In the genomic region with DNA sequence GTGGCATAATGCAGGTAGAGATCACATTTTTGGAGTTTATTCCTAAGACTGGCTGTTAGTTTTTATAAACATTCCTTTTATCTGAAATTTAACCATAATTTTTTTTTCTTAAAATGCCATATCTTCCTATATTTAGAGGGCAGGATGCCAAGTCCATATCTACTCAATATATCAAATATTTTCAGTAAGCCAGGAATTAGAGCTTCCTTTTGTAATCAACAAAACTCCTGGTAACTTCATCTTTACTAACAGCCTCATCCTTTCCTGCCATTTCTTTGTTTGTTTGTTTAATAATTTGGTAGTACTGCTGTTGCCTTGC, we compare ENCODE assay signal across 15 cellular contexts.
DNase-seq lines count a peak whose midpoint lies in the region; ATAC-seq, FAIRE-seq and TF ChIP-seq lines count a peak whose summit lies in the region.
"Had no signal": no experiment of that assay in that cellular context is flagged by ENCODE, and none has a peak within 500 bp of the region (broad histone marks: within the 10 kb centered on the region; RNA-seq: fewer than 3 reads in every experiment).

No MANE protein-coding gene starts in this region.

- H3K27ac Mint-ChIP-seq in activated naive CD4-positive, alpha-beta T cell treated with anti-CD3 and anti-CD28 coated beads, Interleukin-2, amount 50 U/mL, for 24 hours, result peak overlapping the region; percentile 52
- H3K27ac Mint-ChIP-seq in neural progenitor cell, result no peak overlapping the region
- H3K27ac Mint-ChIP-seq: CD4-positive, alpha-beta T cell; HFFc6 had no signal

- H3K4me2 ChIP-seq in HepG2 (ENCODE audit: low read depth, low read length) (peak overlapping the region; percentile 79), neural progenitor cell (peak overlapping the region; percentile 28)

- peaks cover 20% of the 10 kb centered on the region for H3K4me1 Mint-ChIP-seq in activated naive CD4-positive, alpha-beta T cell treated with anti-CD3 and anti-CD28 coated beads, Interleukin-2, amount 50 U/mL, for 24 hours
- H3K4me1 Mint-ChIP-seq in neural progenitor cell, result peaks cover 53% of the 10 kb centered on the region

- no peaks in the 10 kb centered on the region for H3K27me3 Mint-ChIP-seq in activated naive CD4-positive, alpha-beta T cell treated with anti-CD3 and anti-CD28 coated beads, Interleukin-2, amount 50 U/mL, for 24 hours
- H3K27me3 Mint-ChIP-seq in neural progenitor cell (ENCODE audit: insufficient read depth, low read depth), result peaks cover 16% of the 10 kb centered on the region
- H3K27me3 Mint-ChIP-seq: CD4-positive, alpha-beta T cell had no signal

- intact Hi-C loops in HepG2 (cut with micrococcal nuclease; ENCODE audit: unreplicated experiment) (loop anchor here (1.0 to 10.0 kb wide), 5 partner anchors 44 to 727 kb away; no protein-coding TSS in a partner anchor), Right ventricle myocardium superior (cut with DNase I) (no loop called here)

- BruUV-seq in HepG2 (replicated peaks; lab: Mats Ljungman, UMichigan), result no TSS peak

- H3K9me3 Mint-ChIP-seq in activated naive CD4-positive, alpha-beta T cell treated with anti-CD3 and anti-CD28 coated beads, Interleukin-2, amount 50 U/mL, for 24 hours, result no peaks in the 10 kb centered on the region
- H3K9me3 Mint-ChIP-seq in neural progenitor cell, result peaks cover 2% of the 10 kb centered on the region
- H3K9me3 Mint-ChIP-seq: CD4-positive, alpha-beta T cell had no signal

- TF ChIP-seq POLR2A in HepG2 (IDR thresholded peaks at IDR 0.05; ENCODE audit: insufficient read depth in 1 of 2, low read depth in 2 of 2, low read length in 2 of 2), result no peak

- POLR2A ChIA-PET in HepG2 (lab: Yijun Ruan, JAX), result interaction anchor here (0.8 to 1.9 kb wide), 13 partner anchors 9 to 1185 kb away, joined by 3 to 13 read pairs (median 3); no protein-coding TSS in a partner anchor

- H3K79me2 ChIP-seq in HepG2 (ENCODE audit: insufficient read depth, low read length) (no peaks in the 10 kb centered on the region), neural progenitor cell (ENCODE audit: low read depth) (no peaks in the 10 kb centered on the region)

- H3F3A ChIP-seq in neural progenitor cell (ENCODE audit: low read depth), result no peaks in the 10 kb centered on the region

- H3K9ac ChIP-seq in HepG2 (ENCODE audit: insufficient read depth, low read depth, low read length) (peak overlapping the region; percentile 78), neural progenitor cell (no peak overlapping the region)

- TF ChIP-seq RAD21 in HepG2 (CRISPR knock-in tag; IDR thresholded peaks at IDR 0.05), result no peak

- H3K36me3 Mint-ChIP-seq in activated naive CD4-positive, alpha-beta T cell treated with anti-CD3 and anti-CD28 coated beads, Interleukin-2, amount 50 U/mL, for 24 hours, result no peaks in the 10 kb centered on the region
- H3K36me3 Mint-ChIP-seq in neural progenitor cell, result no peaks in the 10 kb centered on the region

- H3K27ac ChIP-seq in HepG2 (ENCODE audit: extremely low read length, insufficient read depth, low read length) (peak overlapping the region; percentile 99), neural progenitor cell (no peak overlapping the region)

- H3K9me3 ChIP-seq in HepG2 (ENCODE audit: low read length) (no peaks in the 10 kb centered on the region), neural progenitor cell (ENCODE audit: low read depth) (no peaks in the 10 kb centered on the region)

- in situ Hi-C loops in HepG2 (cut with HindIII; ENCODE audit: extremely low pct_ligation_motif_present, low pct_unique_long_range_greater_than_20kb), result loop anchor here (10.0 kb wide), 1 partner anchor 507 kb away; a partner anchor contains a TSS

- TF ChIP-seq EP300 in HepG2 (IDR thresholded peaks at IDR 0.05; ENCODE audit: low read depth in 2 of 2, low read length in 2 of 2), result no peak
- TF ChIP-seq EP300 in HepG2 (CRISPR knock-in tag; IDR thresholded peaks at IDR 0.05; ENCODE audit: borderline replicate concordance), result no peak

- no peak for TF ChIP-seq CTCF in HepG2 (CRISPR knock-in tag; IDR thresholded peaks at IDR 0.05)
- no peak for TF ChIP-seq CTCF in neural progenitor cell (IDR thresholded peaks at IDR 0.05)

- H3K36me3 ChIP-seq in HepG2 (replicated peaks in 1 of 2; ENCODE audit: control insufficient read depth in 1 of 2, insufficient read depth in 2 of 2, low read length in 2 of 2), result no peaks in the 10 kb centered on the region
- H3K36me3 ChIP-seq in neural progenitor cell, result no peaks in the 10 kb centered on the region

- no peak for DNase-seq in activated naive CD4-positive, alpha-beta T cell treated with Interleukin-2 at 50 U/mL for 16 hours
- DNase-seq in HepG2 (ENCODE audit: low spot score) (no peak), neural progenitor cell (ENCODE audit: low spot score) (no peak), NCI-H345 treated with DMSO at 0.1 percent for 48 hours (lab: John Stamatoyannopoulos, UW; ENCODE audit: unreplicated experiment) (no peak), Right ventricle myocardium superior (no peak), GM19240 (ENCODE audit: insufficient read length, low spot score) (no peak)
- DNase-seq: 8988T; AML-193; Calu3; CD4-positive, alpha-beta T cell; DMS 273 treated with DMSO at 0.1 percent for 48 hours; HCEC 1CT; HFFc6 had no signal

- FAIRE-seq in HepG2 (lab: Jason Lieb, UNC), result no peak
- FAIRE-seq: HTR-8/SVneo had no signal

- H3K4me1 ChIP-seq in HepG2 (ENCODE audit: insufficient read depth, low read length), result peaks cover 82% of the 10 kb centered on the region
- H3K4me1 ChIP-seq in neural progenitor cell, result peaks cover 15% of the 10 kb centered on the region

- H3K4me3 Mint-ChIP-seq in activated naive CD4-positive, alpha-beta T cell treated with anti-CD3 and anti-CD28 coated beads, Interleukin-2, amount 50 U/mL, for 24 hours, result no peak overlapping the region
- H3K4me3 Mint-ChIP-seq in neural progenitor cell, result no peak overlapping the region
- H3K4me3 Mint-ChIP-seq: CD4-positive, alpha-beta T cell; HFFc6 had no signal

- H2AFZ ChIP-seq in HepG2 (ENCODE audit: low read length) (no peak overlapping the region), neural progenitor cell (replicated peaks) (no peak overlapping the region)

- no peaks in the 10 kb centered on the region for H3K27me3 ChIP-seq in HepG2 (ENCODE audit: control insufficient read depth in 1 of 2, insufficient read depth in 2 of 2, low read length in 2 of 2)
- no peaks in the 10 kb centered on the region for H3K27me3 ChIP-seq in neural progenitor cell

- H3K4me3 ChIP-seq in HepG2 (replicated peaks in 1 of 3; ENCODE audit: insufficient read depth in 1 of 3, low read depth in 2 of 3, low read length in 3 of 3) (peak overlapping the region in 1 of 3 experiments; percentile 54; a peak in 2 of 6 replicates), neural progenitor cell (no peak overlapping the region)

- H4K20me1 ChIP-seq in HepG2 (ENCODE audit: insufficient read depth, low read length), result no peaks in the 10 kb centered on the region
- no peaks in the 10 kb centered on the region for H4K20me1 ChIP-seq in neural progenitor cell (ENCODE audit: low read depth)

- no peak for ATAC-seq in HepG2
- ATAC-seq in Right ventricle myocardium superior (ENCODE audit: poor library complexity), result no peak

- CTCF ChIA-PET in HepG2 (lab: Yijun Ruan, JAX; ENCODE audit: low intra/inter-chr PET ratio, low total read pairs), result no interaction called here

TF ChIP-seq in HepG2, 621 proteins besides CTCF, POLR2A, EP300 and RAD21 (continues in another document):
- TF ChIP-seq ARID2 (CRISPR knock-in tag; IDR thresholded peaks at IDR 0.05; ENCODE audit: borderline replicate concordance), result 0 out of 2 replicates have a peak, but pooled peaks have one; percentile 50
- no peak for TF ChIP-seq ZNF367 (CRISPR knock-in tag; IDR thresholded peaks at IDR 0.05; ENCODE audit: borderline replicate concordance)
- no peak for TF ChIP-seq ZNF256 (CRISPR knock-in tag; conservative IDR thresholded peaks at IDR 0.05)
- TF ChIP-seq ZNF501 (CRISPR knock-in tag; IDR thresholded peaks at IDR 0.05), result 0 out of 2 replicates have a peak, but pooled peaks have one; percentile 7
- peak; percentile 93 for TF ChIP-seq ASH2L (IDR thresholded peaks at IDR 0.05; ENCODE audit: insufficient read length, low read depth, low read length)
- TF ChIP-seq NR2F1 (CRISPR knock-in tag; IDR thresholded peaks at IDR 0.05), result 0 out of 4 replicates have a peak, but pooled peaks of 1 of the 2 experiments have one; percentile 9
- TF ChIP-seq, protein P1, sequence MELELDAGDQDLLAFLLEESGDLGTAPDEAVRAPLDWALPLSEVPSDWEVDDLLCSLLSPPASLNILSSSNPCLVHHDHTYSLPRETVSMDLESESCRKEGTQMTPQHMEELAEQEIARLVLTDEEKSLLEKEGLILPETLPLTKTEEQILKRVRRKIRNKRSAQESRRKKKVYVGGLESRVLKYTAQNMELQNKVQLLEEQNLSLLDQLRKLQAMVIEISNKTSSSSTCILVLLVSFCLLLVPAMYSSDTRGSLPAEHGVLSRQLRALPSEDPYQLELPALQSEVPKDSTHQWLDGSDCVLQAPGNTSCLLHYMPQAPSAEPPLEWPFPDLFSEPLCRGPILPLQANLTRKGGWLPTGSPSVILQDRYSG (CRISPR knock-in tag; IDR thresholded peaks at IDR 0.05), result 0 out of 2 replicates have a peak, but pooled peaks have one; percentile 2
- TF ChIP-seq, protein P2, sequence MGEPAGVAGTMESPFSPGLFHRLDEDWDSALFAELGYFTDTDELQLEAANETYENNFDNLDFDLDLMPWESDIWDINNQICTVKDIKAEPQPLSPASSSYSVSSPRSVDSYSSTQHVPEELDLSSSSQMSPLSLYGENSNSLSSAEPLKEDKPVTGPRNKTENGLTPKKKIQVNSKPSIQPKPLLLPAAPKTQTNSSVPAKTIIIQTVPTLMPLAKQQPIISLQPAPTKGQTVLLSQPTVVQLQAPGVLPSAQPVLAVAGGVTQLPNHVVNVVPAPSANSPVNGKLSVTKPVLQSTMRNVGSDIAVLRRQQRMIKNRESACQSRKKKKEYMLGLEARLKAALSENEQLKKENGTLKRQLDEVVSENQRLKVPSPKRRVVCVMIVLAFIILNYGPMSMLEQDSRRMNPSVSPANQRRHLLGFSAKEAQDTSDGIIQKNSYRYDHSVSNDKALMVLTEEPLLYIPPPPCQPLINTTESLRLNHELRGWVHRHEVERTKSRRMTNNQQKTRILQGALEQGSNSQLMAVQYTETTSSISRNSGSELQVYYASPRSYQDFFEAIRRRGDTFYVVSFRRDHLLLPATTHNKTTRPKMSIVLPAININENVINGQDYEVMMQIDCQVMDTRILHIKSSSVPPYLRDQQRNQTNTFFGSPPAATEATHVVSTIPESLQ (CRISPR knock-in tag; conservative IDR thresholded peaks at IDR 0.05), result 0 out of 2 replicates have a peak, but pooled peaks have one; percentile 14
- no peak for TF ChIP-seq DMAP1 (CRISPR knock-in tag; IDR thresholded peaks at IDR 0.05)
